25 cellular contexts compared by ENCODE assay signal in genomic region chr1:55400560-55400959, GRCh38.
DNase-seq lines count a peak whose midpoint lies in the region; ATAC-seq and TF ChIP-seq lines count a peak whose summit lies in the region.
"Had no signal": no experiment of that assay in that cellular context is flagged by ENCODE, and none has a peak within 500 bp of the region (broad histone marks: within the 10 kb centered on the region; RNA-seq: fewer than 3 reads in every experiment).

No MANE protein-coding gene starts in this region.

- no peak overlapping the region for H3K4me2 ChIP-seq in SK-N-SH
- H3K4me2 ChIP-seq: GM23338 had no signal

- peak in 1 of 2 experiments; percentile 58; a peak in 1 of 4 replicates for TF ChIP-seq EP300 in SK-N-SH (IDR thresholded peaks at IDR 0.05; ENCODE audit: borderline replicate concordance in 1 of 2, low read depth in 1 of 2, low read length in 1 of 2)

- CTCF ChIA-PET in SK-N-SH (lab: Yijun Ruan, JAX): no interaction called here

- no peaks in the 10 kb centered on the region for H4K20me1 ChIP-seq in SK-N-SH (ENCODE audit: insufficient read depth)

- WGBS in SK-N-SH (ENCODE audit: low lambda C conversion rate): 41% methylated on average over 7 of the region's 7 CpGs

- no peak overlapping the region for H3K9ac ChIP-seq in SK-N-SH

- H3K9me2 ChIP-seq in SK-N-SH: no peaks in the 10 kb centered on the region

- no peak overlapping the region for H2AFZ ChIP-seq in SK-N-SH (ENCODE audit: low read depth)
- H2AFZ ChIP-seq: GM23338 had no signal

- H3K9me3 ChIP-seq in SK-N-SH: no peaks in the 10 kb centered on the region
- H3K9me3 ChIP-seq: adrenal gland, transverse colon had no signal

- no peaks in the 10 kb centered on the region for H3K36me3 ChIP-seq in SK-N-SH (replicated peaks in 1 of 2; ENCODE audit: control insufficient read depth in 1 of 2, insufficient read depth in 2 of 2, low read length in 1 of 2)
- H3K36me3 ChIP-seq: adrenal gland, heart left ventricle, transverse colon had no signal

- POLR2A ChIA-PET in SK-N-SH (lab: Yijun Ruan, JAX): no interaction called here

- no peaks in the 10 kb centered on the region for H3K27me3 ChIP-seq in SK-N-SH (ENCODE audit: insufficient read depth)
- H3K27me3 ChIP-seq: heart left ventricle, transverse colon had no signal

- H3K79me2 ChIP-seq in SK-N-SH (ENCODE audit: insufficient read depth): no peaks in the 10 kb centered on the region

- intact Hi-C loops in sciatic nerve (cut with DNase I): no loop called here

- no peak overlapping the region for H3K4me3 ChIP-seq in SK-N-SH (ENCODE audit: low read depth in 2 of 2, low read length in 1 of 2)
- H3K4me3 ChIP-seq in fibroblast of the aortic adventitia (ENCODE audit: low read depth, low read length): no peak overlapping the region
- H3K4me3 ChIP-seq: adrenal gland, GM23338, heart left ventricle, transverse colon had no signal

- TF ChIP-seq RAD21 in SK-N-SH (IDR thresholded peaks at IDR 0.05; ENCODE audit: low read length): peak; percentile 27; the same call in 1 of the 2 replicates

- H3K4me1 ChIP-seq in SK-N-SH (ENCODE audit: control insufficient read depth in 1 of 2, insufficient read depth in 2 of 2, low read depth in 1 of 2, low read length in 1 of 2): peaks cover 0 to 16% of the 10 kb centered on the region in 2 experiments; a peak in 2 of 4 replicates
- H3K4me1 ChIP-seq: adrenal gland, heart left ventricle, transverse colon had no signal

- no peaks in the 10 kb centered on the region for H3F3A ChIP-seq in SK-N-SH (replicated peaks; ENCODE audit: insufficient read depth)

- peak; percentile 53 for DNase-seq in GM03348 (ENCODE audit: low spot score)
- DNase-seq in SK-N-SH: peak; percentile 34
- DNase-seq in fibroblast of the aortic adventitia (ENCODE audit: low read depth): peak; percentile 82
- no peak for DNase-seq in sciatic nerve (ENCODE audit: low spot score)
- no peak for DNase-seq in stimulated activated naive CD8-positive, alpha-beta T cell treated with anti-CD3 and anti-CD28 coated beads, Interleukin-15, Interleukin-2, amounts not matched to agents 100 U/mL and 50 U/mL, for 24 hours
- DNase-seq: activated CD4-positive, CD25-positive, alpha-beta regulatory T cell treated with anti-CD3 and anti-CD28 coated beads, Interleukin-2, amount 50 U/mL, for 72 hours; activated CD8-positive, alpha-beta memory T cell treated with anti-CD3 and anti-CD28 coated beads, Interleukin-2, amount 50 U/mL, for 48 hours; activated CD8-positive, alpha-beta T cell treated with anti-CD3 and anti-CD28 coated beads for 36 hours; activated naive CD4-positive, alpha-beta T cell treated with anti-CD3 and anti-CD28 coated beads for 36 hours; adrenal gland; Calu3; dermis blood vessel endothelial cell; DMS79; GDM1; heart left ventricle; naive thymus-derived CD4-positive, alpha-beta T cell; NCI-H2029; NCI-H524 treated with DMSO at 0.1 percent for 48 hours; nucleus accumbens; stimulated activated CD4-positive, alpha-beta T cell treated with anti-CD3 and anti-CD28 coated beads, Interleukin-4, amount 100 ng/mL, for 1 hour; transverse colon had no signal

- TF ChIP-seq CTCF in SK-N-SH (IDR thresholded peaks at IDR 0.05) (no peak), fibroblast of the aortic adventitia (IDR thresholded peaks at IDR 0.05; ENCODE audit: insufficient read depth, low read length) (no peak)

- H3K27ac ChIP-seq in SK-N-SH (ENCODE audit: low read depth in 2 of 2, low read length in 1 of 2): peak overlapping the region in 1 of 2 experiments; percentile 89; a peak in 2 of 4 replicates
- H3K27ac ChIP-seq: adrenal gland, heart left ventricle, transverse colon had no signal

- ATAC-seq in sciatic nerve (peak; percentile 36), esophagus mucosa (no peak), HG03108 (IDR thresholded peaks at IDR 0.05; ENCODE audit: unreplicated experiment) (no peak), GM21737 (IDR thresholded peaks at IDR 0.05; ENCODE audit: unreplicated experiment) (no peak)
- ATAC-seq in stimulated activated naive CD8-positive, alpha-beta T cell treated with anti-CD3 and anti-CD28 coated beads, Interleukin-15, Interleukin-2, amounts not matched to agents 100 U/mL and 50 U/mL, for 24 hours: no peak
- ATAC-seq: activated CD8-positive, alpha-beta T cell treated with anti-CD3 and anti-CD28 coated beads for 36 hours; GM23338; heart left ventricle; naive thymus-derived CD4-positive, alpha-beta T cell had no signal

TF ChIP-seq in SK-N-SH, 30 proteins besides CTCF, POLR2A, EP300 and RAD21 (continues in another document):
- no peak for TF ChIP-seq IRF3 (IDR thresholded peaks at IDR 0.05; ENCODE audit: low read depth, low read length)
- no peak for TF ChIP-seq RFX5 (IDR thresholded peaks at IDR 0.05; ENCODE audit: low read length)
- no peak for TF ChIP-seq JUND (IDR thresholded peaks at IDR 0.05)
- no peak for TF ChIP-seq NFIC (IDR thresholded peaks at IDR 0.05; ENCODE audit: borderline replicate concordance)
- TF ChIP-seq, protein P1, sequence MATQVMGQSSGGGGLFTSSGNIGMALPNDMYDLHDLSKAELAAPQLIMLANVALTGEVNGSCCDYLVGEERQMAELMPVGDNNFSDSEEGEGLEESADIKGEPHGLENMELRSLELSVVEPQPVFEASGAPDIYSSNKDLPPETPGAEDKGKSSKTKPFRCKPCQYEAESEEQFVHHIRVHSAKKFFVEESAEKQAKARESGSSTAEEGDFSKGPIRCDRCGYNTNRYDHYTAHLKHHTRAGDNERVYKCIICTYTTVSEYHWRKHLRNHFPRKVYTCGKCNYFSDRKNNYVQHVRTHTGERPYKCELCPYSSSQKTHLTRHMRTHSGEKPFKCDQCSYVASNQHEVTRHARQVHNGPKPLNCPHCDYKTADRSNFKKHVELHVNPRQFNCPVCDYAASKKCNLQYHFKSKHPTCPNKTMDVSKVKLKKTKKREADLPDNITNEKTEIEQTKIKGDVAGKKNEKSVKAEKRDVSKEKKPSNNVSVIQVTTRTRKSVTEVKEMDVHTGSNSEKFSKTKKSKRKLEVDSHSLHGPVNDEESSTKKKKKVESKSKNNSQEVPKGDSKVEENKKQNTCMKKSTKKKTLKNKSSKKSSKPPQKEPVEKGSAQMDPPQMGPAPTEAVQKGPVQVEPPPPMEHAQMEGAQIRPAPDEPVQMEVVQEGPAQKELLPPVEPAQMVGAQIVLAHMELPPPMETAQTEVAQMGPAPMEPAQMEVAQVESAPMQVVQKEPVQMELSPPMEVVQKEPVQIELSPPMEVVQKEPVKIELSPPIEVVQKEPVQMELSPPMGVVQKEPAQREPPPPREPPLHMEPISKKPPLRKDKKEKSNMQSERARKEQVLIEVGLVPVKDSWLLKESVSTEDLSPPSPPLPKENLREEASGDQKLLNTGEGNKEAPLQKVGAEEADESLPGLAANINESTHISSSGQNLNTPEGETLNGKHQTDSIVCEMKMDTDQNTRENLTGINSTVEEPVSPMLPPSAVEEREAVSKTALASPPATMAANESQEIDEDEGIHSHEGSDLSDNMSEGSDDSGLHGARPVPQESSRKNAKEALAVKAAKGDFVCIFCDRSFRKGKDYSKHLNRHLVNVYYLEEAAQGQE (IDR thresholded peaks at IDR 0.05; ENCODE audit: low read depth, low read length): no peak
- peak; percentile 74 for TF ChIP-seq TCF12 (IDR thresholded peaks at IDR 0.05)
- TF ChIP-seq, protein P2, sequence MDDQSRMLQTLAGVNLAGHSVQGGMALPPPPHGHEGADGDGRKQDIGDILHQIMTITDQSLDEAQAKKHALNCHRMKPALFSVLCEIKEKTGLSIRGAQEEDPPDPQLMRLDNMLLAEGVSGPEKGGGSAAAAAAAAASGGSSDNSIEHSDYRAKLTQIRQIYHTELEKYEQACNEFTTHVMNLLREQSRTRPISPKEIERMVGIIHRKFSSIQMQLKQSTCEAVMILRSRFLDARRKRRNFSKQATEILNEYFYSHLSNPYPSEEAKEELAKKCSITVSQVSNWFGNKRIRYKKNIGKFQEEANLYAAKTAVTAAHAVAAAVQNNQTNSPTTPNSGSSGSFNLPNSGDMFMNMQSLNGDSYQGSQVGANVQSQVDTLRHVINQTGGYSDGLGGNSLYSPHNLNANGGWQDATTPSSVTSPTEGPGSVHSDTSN (IDR thresholded peaks at IDR 0.05): no peak
- TF ChIP-seq CHD2 (IDR thresholded peaks at IDR 0.05; ENCODE audit: low read length, partially characterized antibody): peak; percentile 44
- TF ChIP-seq MXI1 (IDR thresholded peaks at IDR 0.05; ENCODE audit: low read depth, low read length): no peak
- no peak for TF ChIP-seq FOSL2 (IDR thresholded peaks at IDR 0.05; ENCODE audit: borderline replicate concordance, low read depth)
- TF ChIP-seq ZBTB33 (IDR thresholded peaks at IDR 0.05; ENCODE audit: borderline replicate concordance, low read depth): no peak
- no peak for TF ChIP-seq EZH2phosphoT487 (IDR thresholded peaks at IDR 0.05; ENCODE audit: borderline replicate concordance, low read depth)
- no peak for TF ChIP-seq SMC3 (IDR thresholded peaks at IDR 0.05; ENCODE audit: low read depth, low read length)
- 0 out of 2 replicates have a peak, but pooled peaks have one; percentile 31 for TF ChIP-seq POLR2AphosphoS5 (IDR thresholded peaks at IDR 0.05; ENCODE audit: low read depth, low read length)
- no peak for TF ChIP-seq YY1 (IDR thresholded peaks at IDR 0.05; ENCODE audit: low read depth)
- TF ChIP-seq NRF1 (IDR thresholded peaks at IDR 0.05; ENCODE audit: low read depth, low read length): no peak

Comparison
In these comparisons a context has a peak if more than half of its experiments do, and no peak if none do; other contexts are left out.
1. DNase-seq: peak in GM03348 (single experiment), SK-N-SH (single experiment) and fibroblast of the aortic adventitia (single experiment); none in sciatic nerve (single experiment) and stimulated activated naive CD8-positive, alpha-beta T cell treated with anti-CD3 and anti-CD28 coated beads, Interleukin-15, Interleukin-2, amounts not matched to agents 100 U/mL and 50 U/mL, for 24 hours (single experiment).